ENCODE assay signal across 1 cellular context in genomic region chr19:805161-805561, GRCh38.
TF ChIP-seq lines count a peak whose summit lies in the region.

No MANE protein-coding gene starts in this region.

TF ChIP-seq in HEK293, 187 proteins besides CTCF, POLR2A, EP300 and RAD21 (continued from another document):
- TF ChIP-seq PBX3 (CRISPR knock-in tag; IDR thresholded peaks at IDR 0.05) = no peak
